ENCODE assay signal across 9 cellular contexts in the genomic region with DNA sequence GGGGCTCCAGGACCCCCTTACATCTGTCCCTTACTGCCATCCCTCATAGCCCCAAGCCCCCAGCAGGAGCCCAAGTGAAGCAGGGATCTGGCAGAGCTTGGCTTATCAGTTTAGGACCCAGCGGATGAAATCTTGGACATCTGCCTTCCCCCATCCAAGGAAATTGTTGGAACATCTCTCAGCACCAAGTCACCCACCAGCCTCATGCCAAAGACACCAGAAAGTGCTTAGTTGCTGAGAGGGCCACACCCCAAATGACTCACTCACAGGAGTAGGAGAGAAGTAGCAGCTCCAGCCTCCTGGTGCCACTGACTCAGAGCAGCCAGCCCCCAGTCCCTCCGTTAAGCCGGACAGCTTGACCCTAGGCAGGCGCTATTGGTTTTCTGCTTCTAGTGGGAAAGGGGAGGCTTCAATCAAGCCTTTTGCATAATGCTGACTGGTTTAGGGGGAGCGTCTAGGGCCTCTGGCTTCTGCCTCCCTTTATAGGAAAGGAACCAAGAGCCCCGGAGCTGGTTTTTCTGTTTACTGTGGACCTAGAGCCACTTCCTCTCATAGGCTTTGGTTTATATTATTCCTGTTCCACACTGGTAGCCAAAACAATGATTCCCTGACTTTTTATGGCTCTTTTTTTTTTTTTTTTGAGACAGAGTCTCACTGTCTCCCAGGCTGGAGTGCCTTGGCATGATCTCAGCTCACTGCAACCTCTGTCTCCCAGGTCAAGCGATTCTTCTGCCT.
DNase-seq lines count a peak whose midpoint lies in the region; TF ChIP-seq lines count a peak whose summit lies in the region.
"Had no signal": no experiment of that assay in that cellular context is flagged by ENCODE, and none has a peak within 500 bp of the region (broad histone marks: within the 10 kb centered on the region; RNA-seq: fewer than 3 reads in every experiment).

No MANE protein-coding gene starts in this region.

- H4K8ac ChIP-seq in H9 (replicated peaks; ENCODE audit: insufficient read length, low read depth, low read length): no peak overlapping the region

- H3K4me3 ChIP-seq in BE2C (ENCODE audit: low read depth, low read length) (no peak overlapping the region), mesodermal cell (ENCODE audit: extremely low read depth, insufficient read depth, low read length, poor library complexity, severe bottlenecking) (no peak overlapping the region)

- no peak overlapping the region for H2BK12ac ChIP-seq in H9 (ENCODE audit: insufficient read length, low read depth, low read length)

- H3K4ac ChIP-seq in H9 (ENCODE audit: low read depth, low read length): no peak overlapping the region

- H3K9me3 ChIP-seq in BE2C (no peaks in the 10 kb centered on the region), mesodermal cell (ENCODE audit: control insufficient read depth, low read length) (no peaks in the 10 kb centered on the region), H9 (ENCODE audit: control insufficient read depth, low read depth, low read length) (no peaks in the 10 kb centered on the region)

- H3K23me2 ChIP-seq in H9 (ENCODE audit: insufficient read length, low read depth, low read length, poor library complexity, severe bottlenecking): no peaks in the 10 kb centered on the region

- 52 to 68% methylated on average over 4 to 6 of the region's 7 CpGs for WGBS in mesodermal cell (ENCODE audit: insufficient coverage in 2 of 2), 2 experiments
- no CpG with 5 or more reads among the region's 7 CpGs for WGBS in H9 (ENCODE audit: extremely low coverage, insufficient read length, low lambda C conversion rate)

- H3K9me3 Mint-ChIP-seq in H9: no peaks in the 10 kb centered on the region
- H3K9me3 Mint-ChIP-seq: central memory CD8-positive, alpha-beta T cell had no signal

- H3K79me1 ChIP-seq in H9 (ENCODE audit: insufficient read depth, low read depth, low read length, poor library complexity, severe bottlenecking): no peaks in the 10 kb centered on the region

- H3K56ac ChIP-seq in H9 (ENCODE audit: insufficient read length, low read depth, low read length): no peak overlapping the region

- peaks cover 0 to 13% (median 11%) of the 10 kb centered on the region in 3 experiments; a peak in 3 of 7 replicates for H3K36me3 Mint-ChIP-seq in H9 (ENCODE audit: insufficient read depth in 1 of 3, low read depth in 3 of 3)

- no peak overlapping the region for H2BK20ac ChIP-seq in H9 (ENCODE audit: low read depth, low read length, poor library complexity, severe bottlenecking)

- H3K27me3 ChIP-seq in BE2C: no peaks in the 10 kb centered on the region
- no peaks in the 10 kb centered on the region for H3K27me3 ChIP-seq in H9 (ENCODE audit: insufficient read depth, low read length)

- no peak overlapping the region for H4K91ac ChIP-seq in H9 (ENCODE audit: insufficient read length, low read depth, low read length)

- peak; percentile 49 for DNase-seq in BE2C
- peak; percentile 74 for DNase-seq in NOMO-1 treated with dmso at 0.1 percent for 144 hours (lab: John Stamatoyannopoulos, UW; ENCODE audit: unreplicated experiment)
- peak; percentile 98 for DNase-seq in dedifferentiated amniotic fluid mesenchymal stem cell (ENCODE audit: extremely low spot score)
- DNase-seq in H9: no peak
- no peak for DNase-seq in stimulated activated CD4-positive, alpha-beta T cell treated with anti-CD3 and anti-CD28 coated beads, Interleukin-1b, Interleukin-23, amount 100 ng/mL, for 48 hours
- DNase-seq in GM10266 (ENCODE audit: extremely low spot score): no peak
- no peak for DNase-seq in GM19240 (ENCODE audit: insufficient read length, low spot score)

- H3K79me2 ChIP-seq in H9 (ENCODE audit: insufficient read depth, low read length): no peaks in the 10 kb centered on the region

- no peak overlapping the region for H3K14ac ChIP-seq in H9 (ENCODE audit: insufficient read depth, low read length)

- H3K36me3 ChIP-seq in BE2C (peaks cover 9% of the 10 kb centered on the region), mesodermal cell (ENCODE audit: control insufficient read depth, insufficient read depth, low read length) (peaks cover 24% of the 10 kb centered on the region)

- no peak overlapping the region for H2BK5ac ChIP-seq in H9 (ENCODE audit: insufficient read length, low read length)

- H3K9ac ChIP-seq in H9 (ENCODE audit: extremely low read depth, insufficient read length, low read length): no peak overlapping the region

- H3K4me1 ChIP-seq in BE2C (peaks cover 11% of the 10 kb centered on the region), mesodermal cell (ENCODE audit: control insufficient read depth, insufficient read depth, low read length, poor library complexity, severe bottlenecking) (peaks cover 66% of the 10 kb centered on the region), H9 (ENCODE audit: insufficient read depth, low read length) (no peaks in the 10 kb centered on the region; the same call in none of the 2 replicates)

- no peak overlapping the region for H3K4me2 ChIP-seq in H9 (ENCODE audit: insufficient read depth, insufficient read length, low read length)

- no peak for TF ChIP-seq CTCF in BE2C (IDR thresholded peaks at IDR 0.05; ENCODE audit: low read depth, low read length)
- no peak for TF ChIP-seq CTCF in H9 (conservative IDR thresholded peaks at IDR 0.05)
- no peak for TF ChIP-seq CTCF in GM10266 (IDR thresholded peaks at IDR 0.05; ENCODE audit: control insufficient read depth, insufficient read depth, low read depth, missing control alignments)

- no peak overlapping the region for H2BK120ac ChIP-seq in H9 (ENCODE audit: low read depth, low read length, poor library complexity, severe bottlenecking)

- H3K4me1 Mint-ChIP-seq in H9: peaks cover 31 to 39% of the 10 kb centered on the region in 2 experiments
- H3K4me1 Mint-ChIP-seq: central memory CD8-positive, alpha-beta T cell had no signal

- H2BK15ac ChIP-seq in H9 (ENCODE audit: low read depth, low read length): no peak overlapping the region

- peaks cover 2% of the 10 kb centered on the region; the same call in 1 of the 2 replicates for H3K27me3 Mint-ChIP-seq in H9 (ENCODE audit: low read depth)
- H3K27me3 Mint-ChIP-seq: central memory CD8-positive, alpha-beta T cell had no signal

- H3K23ac ChIP-seq in H9 (ENCODE audit: insufficient read length, low read depth, low read length): no peak overlapping the region

- no peak overlapping the region for H3K4me3 Mint-ChIP-seq in H9
- H3K4me3 Mint-ChIP-seq: central memory CD8-positive, alpha-beta T cell had no signal

- no peak overlapping the region for H2AFZ ChIP-seq in H9 (ENCODE audit: low read length)

- no peak overlapping the region for H2AK5ac ChIP-seq in H9 (ENCODE audit: insufficient read length, low read length)

- H3K27ac ChIP-seq in mesodermal cell (ENCODE audit: low read depth, low read length, severe bottlenecking) (peak overlapping the region; percentile 96), H9 (ENCODE audit: insufficient read length, low read depth, low read length) (no peak overlapping the region)

- H4K20me1 ChIP-seq in H9 (ENCODE audit: control insufficient read depth, insufficient read depth, insufficient read length): peaks cover 2% of the 10 kb centered on the region

- H3K18ac ChIP-seq in H9 (ENCODE audit: insufficient read length, low read depth, low read length): no peak overlapping the region

- H3K27ac Mint-ChIP-seq in H9: no peak overlapping the region

- H3T11ph ChIP-seq in H9 (ENCODE audit: low read length): no peak overlapping the region

- H4K5ac ChIP-seq in H9 (ENCODE audit: insufficient read length, low read depth, low read length): no peak overlapping the region

Comparison
In these comparisons a context has a peak if more than half of its experiments do, and no peak if none do; other contexts are left out.
1. DNase-seq: peak in BE2C (single experiment), NOMO-1 treated with dmso at 0.1 percent for 144 hours (single experiment) and dedifferentiated amniotic fluid mesenchymal stem cell (single experiment); none in H9 (single experiment), stimulated activated CD4-positive, alpha-beta T cell treated with anti-CD3 and anti-CD28 coated beads, Interleukin-1b, Interleukin-23, amount 100 ng/mL, for 48 hours (single experiment), GM10266 (single experiment) and GM19240 (single experiment).